Comparison of ENCODE assay signal across 9 cellular contexts in genomic region chr15:98085003-98085639, GRCh38.
A peak's percentile ranks its signal among the peaks of the same experiment; 100 is the strongest.
DNase-seq lines count a peak whose midpoint lies in the region; ATAC-seq and TF ChIP-seq lines count a peak whose summit lies in the region.
"Had no signal": no experiment of that assay in that cellular context is flagged by ENCODE, and none has a peak within 500 bp of the region (broad histone marks: within the 10 kb centered on the region; RNA-seq: fewer than 3 reads in every experiment).

No MANE protein-coding gene starts in this region.

- H3K27ac Mint-ChIP-seq in activated CD4-positive, alpha-beta T cell treated with anti-CD3 and anti-CD28 coated beads, Interleukin-2, amount 10 ng/mL, durations not matched to agents 7 days and 5 days: no peak overlapping the region

- no peak overlapping the region for H3K4me3 Mint-ChIP-seq in activated CD4-positive, alpha-beta T cell treated with anti-CD3 and anti-CD28 coated beads, Interleukin-2, amount 10 ng/mL, durations not matched to agents 7 days and 5 days

- peaks cover 2% of the 10 kb centered on the region for H3K9me3 Mint-ChIP-seq in activated CD4-positive, alpha-beta T cell treated with anti-CD3 and anti-CD28 coated beads, Interleukin-2, amount 10 ng/mL, durations not matched to agents 7 days and 5 days

- WGBS in gastroesophageal sphincter (ENCODE audit: low coverage in 1 of 2), 2 donors: 0 to 5% methylated on average over 2 of the region's 2 CpGs

- peaks cover 2% of the 10 kb centered on the region for H3K4me1 Mint-ChIP-seq in activated CD4-positive, alpha-beta T cell treated with anti-CD3 and anti-CD28 coated beads, Interleukin-2, amount 10 ng/mL, durations not matched to agents 7 days and 5 days

- no peaks in the 10 kb centered on the region for H3K9me3 ChIP-seq in BE2C
- peaks cover 0 to 8% (median 0%) of the 10 kb centered on the region in 3 donors for H3K9me3 ChIP-seq in gastroesophageal sphincter
- H3K9me3 ChIP-seq: neutrophil had no signal

- no peaks in the 10 kb centered on the region for H3K4me1 ChIP-seq in BE2C
- H3K4me1 ChIP-seq in gastroesophageal sphincter: no peaks in the 10 kb centered on the region

- no peaks in the 10 kb centered on the region for H3K27me3 Mint-ChIP-seq in activated CD4-positive, alpha-beta T cell treated with anti-CD3 and anti-CD28 coated beads, Interleukin-2, amount 10 ng/mL, durations not matched to agents 7 days and 5 days

- POLR2A ChIA-PET in activated CD4-positive, alpha-beta T cell treated with anti-CD3 and anti-CD28 coated beads, Interleukin-2, amount 10 ng/mL, durations not matched to agents 7 days and 5 days (lab: Charles Lee): no interaction called here

- DNase-seq in BE2C: peak; percentile 38
- peak; percentile 31 to 54 for DNase-seq in NCI-H2081 (lab: John Stamatoyannopoulos, UW)
- DNase-seq in activated CD4-positive, alpha-beta T cell treated with anti-CD3 and anti-CD28 coated beads, Interleukin-2, amount 10 ng/mL, durations not matched to agents 7 days and 5 days: peak; percentile 58
- peak; percentile 31 for DNase-seq in retina
- DNase-seq in GM19238 (ENCODE audit: insufficient read length, low spot score): no peak

- peaks cover 3% of the 10 kb centered on the region; the same call in 1 of the 2 replicates for H3K27me3 ChIP-seq in BE2C
- H3K27me3 ChIP-seq in gastroesophageal sphincter: no peaks in the 10 kb centered on the region
- H3K27me3 ChIP-seq: neutrophil had no signal

- no peak for TF ChIP-seq POLR2A in gastroesophageal sphincter (IDR thresholded peaks at IDR 0.05)

- H3K36me3 ChIP-seq in BE2C (no peaks in the 10 kb centered on the region), gastroesophageal sphincter (no peaks in the 10 kb centered on the region)
- H3K36me3 ChIP-seq: neutrophil had no signal

- CTCF ChIA-PET in activated CD4-positive, alpha-beta T cell treated with anti-CD3 and anti-CD28 coated beads, Interleukin-2, amount 10 ng/mL, durations not matched to agents 7 days and 5 days (lab: Charles Lee): no interaction called here

- ATAC-seq in gastroesophageal sphincter: no peak
- no peak for ATAC-seq in HG03439 (IDR thresholded peaks at IDR 0.05; ENCODE audit: unreplicated experiment)

- H3K27ac ChIP-seq in gastroesophageal sphincter: no peak overlapping the region
- H3K27ac ChIP-seq: neutrophil had no signal

- no peaks in the 10 kb centered on the region for H3K36me3 Mint-ChIP-seq in activated CD4-positive, alpha-beta T cell treated with anti-CD3 and anti-CD28 coated beads, Interleukin-2, amount 10 ng/mL, durations not matched to agents 7 days and 5 days (ENCODE audit: low read depth)

- TF ChIP-seq EP300 in gastroesophageal sphincter (IDR thresholded peaks at IDR 0.05): no peak

- H3K4me3 ChIP-seq in BE2C (ENCODE audit: low read depth, low read length): no peak overlapping the region
- no peak overlapping the region for H3K4me3 ChIP-seq in gastroesophageal sphincter

- TF ChIP-seq CTCF in BE2C (IDR thresholded peaks at IDR 0.05; ENCODE audit: low read depth, low read length) (peak; percentile 69), GM12873 (IDR thresholded peaks at IDR 0.05; ENCODE audit: insufficient read depth, low read depth, low read length, missing control alignments) (peak; percentile 53), gastroesophageal sphincter (IDR thresholded peaks at IDR 0.05) (peak; percentile 63 to 83 (median 74))
